1 cellular context compared by ENCODE assay signal in the genomic region with DNA sequence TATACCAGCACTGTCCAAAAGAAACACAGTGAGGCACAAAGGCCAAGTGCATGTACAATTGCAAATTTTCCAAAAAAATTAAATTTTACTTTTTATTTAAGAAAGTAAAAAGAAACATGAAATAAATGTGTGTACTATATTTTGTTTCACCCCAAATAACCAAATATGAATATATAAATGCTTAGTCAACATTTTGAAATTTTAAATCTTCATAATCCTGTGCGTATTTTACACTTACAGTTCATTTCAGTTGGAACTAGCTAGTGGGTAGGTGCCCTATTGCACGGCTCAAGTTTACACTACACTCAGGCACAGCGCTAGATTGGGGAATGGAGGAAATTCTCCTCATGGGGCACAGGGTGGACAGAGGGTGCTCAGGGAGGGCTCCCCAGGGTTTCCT.
TF ChIP-seq lines count a peak whose summit lies in the region.

No MANE protein-coding gene starts in this region.

TF ChIP-seq in GM12878, 131 proteins besides CTCF, POLR2A, EP300 and RAD21:
- no peak for TF ChIP-seq ZBTB33 (IDR thresholded peaks at IDR 0.05)
- TF ChIP-seq, protein P1, sequence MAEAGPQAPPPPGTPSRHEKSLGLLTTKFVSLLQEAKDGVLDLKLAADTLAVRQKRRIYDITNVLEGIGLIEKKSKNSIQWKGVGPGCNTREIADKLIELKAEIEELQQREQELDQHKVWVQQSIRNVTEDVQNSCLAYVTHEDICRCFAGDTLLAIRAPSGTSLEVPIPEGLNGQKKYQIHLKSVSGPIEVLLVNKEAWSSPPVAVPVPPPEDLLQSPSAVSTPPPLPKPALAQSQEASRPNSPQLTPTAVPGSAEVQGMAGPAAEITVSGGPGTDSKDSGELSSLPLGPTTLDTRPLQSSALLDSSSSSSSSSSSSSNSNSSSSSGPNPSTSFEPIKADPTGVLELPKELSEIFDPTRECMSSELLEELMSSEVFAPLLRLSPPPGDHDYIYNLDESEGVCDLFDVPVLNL (IDR thresholded peaks at IDR 0.05; ENCODE audit: low read depth, low read length), result no peak
- no peak for TF ChIP-seq GATAD2B (conservative IDR thresholded peaks at IDR 0.05; ENCODE audit: low read depth)
- TF ChIP-seq JUNB (IDR thresholded peaks at IDR 0.05), result no peak
- TF ChIP-seq, protein P2, sequence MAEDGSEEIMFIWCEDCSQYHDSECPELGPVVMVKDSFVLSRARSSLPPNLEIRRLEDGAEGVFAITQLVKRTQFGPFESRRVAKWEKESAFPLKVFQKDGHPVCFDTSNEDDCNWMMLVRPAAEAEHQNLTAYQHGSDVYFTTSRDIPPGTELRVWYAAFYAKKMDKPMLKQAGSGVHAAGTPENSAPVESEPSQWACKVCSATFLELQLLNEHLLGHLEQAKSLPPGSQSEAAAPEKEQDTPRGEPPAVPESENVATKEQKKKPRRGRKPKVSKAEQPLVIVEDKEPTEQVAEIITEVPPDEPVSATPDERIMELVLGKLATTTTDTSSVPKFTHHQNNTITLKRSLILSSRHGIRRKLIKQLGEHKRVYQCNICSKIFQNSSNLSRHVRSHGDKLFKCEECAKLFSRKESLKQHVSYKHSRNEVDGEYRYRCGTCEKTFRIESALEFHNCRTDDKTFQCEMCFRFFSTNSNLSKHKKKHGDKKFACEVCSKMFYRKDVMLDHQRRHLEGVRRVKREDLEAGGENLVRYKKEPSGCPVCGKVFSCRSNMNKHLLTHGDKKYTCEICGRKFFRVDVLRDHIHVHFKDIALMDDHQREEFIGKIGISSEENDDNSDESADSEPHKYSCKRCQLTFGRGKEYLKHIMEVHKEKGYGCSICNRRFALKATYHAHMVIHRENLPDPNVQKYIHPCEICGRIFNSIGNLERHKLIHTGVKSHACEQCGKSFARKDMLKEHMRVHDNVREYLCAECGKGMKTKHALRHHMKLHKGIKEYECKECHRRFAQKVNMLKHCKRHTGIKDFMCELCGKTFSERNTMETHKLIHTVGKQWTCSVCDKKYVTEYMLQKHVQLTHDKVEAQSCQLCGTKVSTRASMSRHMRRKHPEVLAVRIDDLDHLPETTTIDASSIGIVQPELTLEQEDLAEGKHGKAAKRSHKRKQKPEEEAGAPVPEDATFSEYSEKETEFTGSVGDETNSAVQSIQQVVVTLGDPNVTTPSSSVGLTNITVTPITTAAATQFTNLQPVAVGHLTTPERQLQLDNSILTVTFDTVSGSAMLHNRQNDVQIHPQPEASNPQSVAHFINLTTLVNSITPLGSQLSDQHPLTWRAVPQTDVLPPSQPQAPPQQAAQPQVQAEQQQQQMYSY (CRISPR knock-in tag; IDR thresholded peaks at IDR 0.05), result no peak
- no peak for TF ChIP-seq YBX1 (IDR thresholded peaks at IDR 0.05)
- no peak for TF ChIP-seq BMI1 (IDR thresholded peaks at IDR 0.05; ENCODE audit: borderline replicate concordance)
- no peak for TF ChIP-seq LARP7 (IDR thresholded peaks at IDR 0.05)
- TF ChIP-seq ZSCAN29 (IDR thresholded peaks at IDR 0.05), result no peak
- TF ChIP-seq, protein P3, sequence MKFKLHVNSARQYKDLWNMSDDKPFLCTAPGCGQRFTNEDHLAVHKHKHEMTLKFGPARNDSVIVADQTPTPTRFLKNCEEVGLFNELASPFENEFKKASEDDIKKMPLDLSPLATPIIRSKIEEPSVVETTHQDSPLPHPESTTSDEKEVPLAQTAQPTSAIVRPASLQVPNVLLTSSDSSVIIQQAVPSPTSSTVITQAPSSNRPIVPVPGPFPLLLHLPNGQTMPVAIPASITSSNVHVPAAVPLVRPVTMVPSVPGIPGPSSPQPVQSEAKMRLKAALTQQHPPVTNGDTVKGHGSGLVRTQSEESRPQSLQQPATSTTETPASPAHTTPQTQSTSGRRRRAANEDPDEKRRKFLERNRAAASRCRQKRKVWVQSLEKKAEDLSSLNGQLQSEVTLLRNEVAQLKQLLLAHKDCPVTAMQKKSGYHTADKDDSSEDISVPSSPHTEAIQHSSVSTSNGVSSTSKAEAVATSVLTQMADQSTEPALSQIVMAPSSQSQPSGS (IDR thresholded peaks at IDR 0.05; ENCODE audit: low read length), result no peak
- TF ChIP-seq MYB (IDR thresholded peaks at IDR 0.05; ENCODE audit: borderline replicate concordance, low read depth, low read length), result no peak
- TF ChIP-seq NFIC (IDR thresholded peaks at IDR 0.05; ENCODE audit: low read depth, low read length), result no peak
- no peak for TF ChIP-seq MTA2 (IDR thresholded peaks at IDR 0.05; ENCODE audit: low read depth)
- no peak for TF ChIP-seq SIN3A (IDR thresholded peaks at IDR 0.05; ENCODE audit: low read depth, low read length)
- TF ChIP-seq KLF5 (IDR thresholded peaks at IDR 0.05; ENCODE audit: partially characterized antibody), result no peak
- no peak for TF ChIP-seq RUNX3 (IDR thresholded peaks at IDR 0.05; ENCODE audit: low read length)
- TF ChIP-seq KDM1A (IDR thresholded peaks at IDR 0.05; ENCODE audit: borderline replicate concordance), result no peak
